Comparison of ENCODE assay signal across 8 cellular contexts in genomic region chr15:34039506-34040123, GRCh38. TPM values are rescaled to one million over a fixed set of nuclear protein-coding genes. Genes with fewer than 3 reads are reported as not detected.
A peak's percentile ranks its signal among the peaks of the same experiment; 100 is the strongest.
DNase-seq lines count a peak whose midpoint lies in the region; ATAC-seq and TF ChIP-seq lines count a peak whose summit lies in the region.

No MANE protein-coding gene starts in this region.

- no peaks in the 10 kb centered on the region for H3K9me3 ChIP-seq in neural cell (ENCODE audit: low read length)
- no peaks in the 10 kb centered on the region for H3K9me3 ChIP-seq in uterus

- H4K20me1 ChIP-seq in neural cell (ENCODE audit: insufficient read depth) = no peaks in the 10 kb centered on the region

- peak overlapping the region; percentile 62 for H3K4me2 ChIP-seq in neural cell (ENCODE audit: low read length)

- no peak for TF ChIP-seq EP300 in neural cell (conservative IDR thresholded peaks at IDR 0.05; ENCODE audit: poor library complexity, severe bottlenecking)

- peak overlapping the region; percentile 76 for H3K4me3 ChIP-seq in coronary artery
- H3K4me3 ChIP-seq in neural cell (ENCODE audit: low read length) = peak overlapping the region; percentile 64
- peak overlapping the region; percentile 73 to 77 for H3K4me3 ChIP-seq in uterus

- no peak for TF ChIP-seq POLR2A in uterus (IDR thresholded peaks at IDR 0.05)

- H3K9me2 ChIP-seq in neural cell (ENCODE audit: insufficient read depth, low read length) = no peaks in the 10 kb centered on the region

- no peak for TF ChIP-seq RAD21 in neural cell (conservative IDR thresholded peaks at IDR 0.05)

- no peaks in the 10 kb centered on the region for H3K4me1 ChIP-seq in uterus

- DNase-seq in GM10248 (ENCODE audit: extremely low spot score) (peak; percentile 48), SKM-1 treated with dmso at 0.1 percent for 144 hours (lab: John Stamatoyannopoulos, UW; ENCODE audit: unreplicated experiment) (peak; percentile 52), coronary artery (ENCODE audit: low spot score) (no peak), uterus (no peak), NCI-H446 (lab: John Stamatoyannopoulos, UW) (no peak), mesenteric fat pad (ENCODE audit: low spot score) (no peak)

- peak; percentile 31 for ATAC-seq in HG02610 (IDR thresholded peaks at IDR 0.05; ENCODE audit: unreplicated experiment)

- no peak for TF ChIP-seq CTCF in GM10248 (IDR thresholded peaks at IDR 0.05; ENCODE audit: control extremely low read depth, extremely low read depth, low read depth, missing control alignments)
- no peak for TF ChIP-seq CTCF in coronary artery (IDR thresholded peaks at IDR 0.05)
- TF ChIP-seq CTCF in neural cell (IDR thresholded peaks at IDR 0.05; ENCODE audit: poor library complexity, severe bottlenecking) = no peak
- no peak for TF ChIP-seq CTCF in uterus (IDR thresholded peaks at IDR 0.05)

- peak overlapping the region; percentile 86 to 92 for H3K27ac ChIP-seq in coronary artery
- H3K27ac ChIP-seq in neural cell (ENCODE audit: low read length) = peak overlapping the region; percentile 51
- H3K27ac ChIP-seq in uterus = peak overlapping the region; percentile 93 to 97

- CTCF ChIA-PET in GM10248 (lab: Yijun Ruan, JAX) = interaction anchor here (1.2 to 3.9 kb wide), 2 partner anchors 22 to 170 kb away, joined by 3 to 19 read pairs; partner anchors contain the start of gene KATNBL1

- H2AFZ ChIP-seq in neural cell (ENCODE audit: low read depth, low read length) = no peak overlapping the region

- POLR2A ChIA-PET in GM10248 (lab: Yijun Ruan, JAX) = interaction anchor here (0.6 kb wide), 1 partner anchor 244 kb away, joined by 3 read pairs; no protein-coding TSS in a partner anchor

- H3K9ac ChIP-seq in neural cell (ENCODE audit: low read length) = peak overlapping the region; percentile 91

- H3K27me3 ChIP-seq in neural cell (ENCODE audit: insufficient read depth, low read depth, low read length) (no peaks in the 10 kb centered on the region), uterus (no peaks in the 10 kb centered on the region)

- intact Hi-C loops in uterus (cut with DNase I; ENCODE audit: low total_unique reads) = no loop called here

- H3F3A ChIP-seq in neural cell (ENCODE audit: insufficient read depth, low read length, poor library complexity, severe bottlenecking) = no peaks in the 10 kb centered on the region

- no peaks in the 10 kb centered on the region for H3K36me3 ChIP-seq in neural cell (ENCODE audit: insufficient read depth, low read length)
- H3K36me3 ChIP-seq in uterus = no peaks in the 10 kb centered on the region

- H3K79me2 ChIP-seq in neural cell (replicated peaks; ENCODE audit: insufficient read depth, low read length) = no peaks in the 10 kb centered on the region

TF ChIP-seq in neural cell, 6 proteins besides CTCF, POLR2A, EP300 and RAD21:
- TF ChIP-seq EZH2 (IDR thresholded peaks at IDR 0.05; ENCODE audit: borderline replicate concordance, insufficient read depth, low read length, poor library complexity, severe bottlenecking) (no peak), POLR2AphosphoS5 (IDR thresholded peaks at IDR 0.05) (no peak), MXI1 (conservative IDR thresholded peaks at IDR 0.05; ENCODE audit: poor library complexity, severe bottlenecking) (no peak), TAF1 (IDR thresholded peaks at IDR 0.05; ENCODE audit: low read depth) (no peak), SMC3 (conservative IDR thresholded peaks at IDR 0.05; ENCODE audit: poor library complexity) (no peak)
- TF ChIP-seq, protein P1, sequence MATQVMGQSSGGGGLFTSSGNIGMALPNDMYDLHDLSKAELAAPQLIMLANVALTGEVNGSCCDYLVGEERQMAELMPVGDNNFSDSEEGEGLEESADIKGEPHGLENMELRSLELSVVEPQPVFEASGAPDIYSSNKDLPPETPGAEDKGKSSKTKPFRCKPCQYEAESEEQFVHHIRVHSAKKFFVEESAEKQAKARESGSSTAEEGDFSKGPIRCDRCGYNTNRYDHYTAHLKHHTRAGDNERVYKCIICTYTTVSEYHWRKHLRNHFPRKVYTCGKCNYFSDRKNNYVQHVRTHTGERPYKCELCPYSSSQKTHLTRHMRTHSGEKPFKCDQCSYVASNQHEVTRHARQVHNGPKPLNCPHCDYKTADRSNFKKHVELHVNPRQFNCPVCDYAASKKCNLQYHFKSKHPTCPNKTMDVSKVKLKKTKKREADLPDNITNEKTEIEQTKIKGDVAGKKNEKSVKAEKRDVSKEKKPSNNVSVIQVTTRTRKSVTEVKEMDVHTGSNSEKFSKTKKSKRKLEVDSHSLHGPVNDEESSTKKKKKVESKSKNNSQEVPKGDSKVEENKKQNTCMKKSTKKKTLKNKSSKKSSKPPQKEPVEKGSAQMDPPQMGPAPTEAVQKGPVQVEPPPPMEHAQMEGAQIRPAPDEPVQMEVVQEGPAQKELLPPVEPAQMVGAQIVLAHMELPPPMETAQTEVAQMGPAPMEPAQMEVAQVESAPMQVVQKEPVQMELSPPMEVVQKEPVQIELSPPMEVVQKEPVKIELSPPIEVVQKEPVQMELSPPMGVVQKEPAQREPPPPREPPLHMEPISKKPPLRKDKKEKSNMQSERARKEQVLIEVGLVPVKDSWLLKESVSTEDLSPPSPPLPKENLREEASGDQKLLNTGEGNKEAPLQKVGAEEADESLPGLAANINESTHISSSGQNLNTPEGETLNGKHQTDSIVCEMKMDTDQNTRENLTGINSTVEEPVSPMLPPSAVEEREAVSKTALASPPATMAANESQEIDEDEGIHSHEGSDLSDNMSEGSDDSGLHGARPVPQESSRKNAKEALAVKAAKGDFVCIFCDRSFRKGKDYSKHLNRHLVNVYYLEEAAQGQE (IDR thresholded peaks at IDR 0.05; ENCODE audit: borderline replicate concordance) = no peak

RNA-seq across cellular contexts. Expression of gene AVEN, which starts 0.6 kb away (rescaled TPM):
- 8.8 and 14.1 TPM in 2 replicates for polyA plus RNA-seq in neural cell
- 7.1 and 9.8 TPM in 2 replicates for polyA minus RNA-seq in neural cell
- total RNA-seq in uterus (10 to 100 TPM; 12.3 to 27.9 (median 18.0) TPM), mesenteric fat pad (21.2 TPM)

Comparison
In these comparisons a context has a peak if more than half of its experiments do, and no peak if none do; other contexts are left out.
1. DNase-seq: peak in GM10248 (single experiment) and SKM-1 treated with dmso at 0.1 percent for 144 hours (single experiment); none in coronary artery (single experiment), uterus (0 of 2), NCI-H446 (0 of 2) and mesenteric fat pad (single experiment).
2. Peak in every context shown above with its lines, with median percentiles within 50 percentile points of each other: H3K27ac ChIP-seq and H3K4me3 ChIP-seq.